Comparison of ENCODE assay signal across 6 cellular contexts in genomic region chr17:75077490-75078096, GRCh38. TPM values are rescaled to one million over a fixed set of nuclear protein-coding genes. Genes with fewer than 3 reads are reported as not detected.
DNase-seq lines count a peak whose midpoint lies in the region; ATAC-seq, FAIRE-seq and TF ChIP-seq lines count a peak whose summit lies in the region.

No MANE protein-coding gene starts in this region.

- no peak for FAIRE-seq in urothelium cell line (lab: Jason Lieb, UNC)

- peaks cover 12% of the 10 kb centered on the region for H3K27me3 Mint-ChIP-seq in WTC11 (ENCODE audit: low read depth)

- H3K9me3 Mint-ChIP-seq in WTC11: no peaks in the 10 kb centered on the region

- H3K4me1 Mint-ChIP-seq in WTC11: peaks cover 27% of the 10 kb centered on the region

- H3K36me3 Mint-ChIP-seq in WTC11: no peaks in the 10 kb centered on the region

- CTCF ChIA-PET in WTC11 (lab: Charles Lee): interaction anchor here (1.1 to 3.1 kb wide), 16 partner anchors 10 to 163 kb away, joined by 4 to 16 read pairs (median 10); partner anchors contain the start of genes NT5C and SLC16A5

- no peak overlapping the region for H3K27ac Mint-ChIP-seq in WTC11

- DNase-seq in WTC11 (ENCODE audit: low spot score) (peak; percentile 51), fibroblast of pulmonary artery (ENCODE audit: low read depth) (no peak), urothelium cell line (ENCODE audit: low spot score) (no peak), SHP77 treated with DMSO at 0.1 percent for 48 hours (lab: John Stamatoyannopoulos, UW) (no peak)
- DNase-seq in stimulated activated CD4-positive, alpha-beta T cell treated with anti-CD3 and anti-CD28 coated beads, Interleukin-15, amount 100 ng/mL, for 24 hours: peak; percentile 69

- TF ChIP-seq CTCF in WTC11 (IDR thresholded peaks at IDR 0.05): no peak
- no peak for TF ChIP-seq CTCF in fibroblast of pulmonary artery (IDR thresholded peaks at IDR 0.05; ENCODE audit: low read length, missing control alignments)

- ATAC-seq in GM19324 (IDR thresholded peaks at IDR 0.05; ENCODE audit: low FRiP score, unreplicated experiment) (peak; percentile 57), WTC11 (peak; percentile 51)

- H3K4me3 ChIP-seq in fibroblast of pulmonary artery (replicated peaks; ENCODE audit: low read depth, low read length): peak overlapping the region; percentile 12

- H3K4me3 Mint-ChIP-seq in WTC11: peak overlapping the region; percentile 54

- POLR2A ChIA-PET in WTC11 (lab: Charles Lee): interaction anchor here (0.5 to 1.9 kb wide), 5 partner anchors 9 to 107 kb away, joined by 3 to 6 read pairs (median 3); partner anchors contain the start of genes NT5C and SLC16A5

TF ChIP-seq in WTC11, 78 proteins besides CTCF, POLR2A, EP300 and RAD21:
- TF ChIP-seq ATF1 (CRISPR knock-in tag; IDR thresholded peaks at IDR 0.05): no peak
- TF ChIP-seq SP1 (CRISPR knock-in tag; conservative IDR thresholded peaks at IDR 0.05): peak; percentile 18; the same call in 1 of the 2 replicates
- TF ChIP-seq GABPB1 (CRISPR knock-in tag; IDR thresholded peaks at IDR 0.05): 0 out of 2 replicates have a peak, but pooled peaks have one; percentile 22
- 0 out of 2 replicates have a peak, but pooled peaks have one; percentile 0 for TF ChIP-seq RELA (CRISPR knock-in tag; IDR thresholded peaks at IDR 0.05; ENCODE audit: borderline replicate concordance)

RNA-seq across cellular contexts. Expression of gene SLC16A5, which starts 10.2 kb away (rescaled TPM):
- 32.4 to 33.5 TPM (median 33.1 TPM) in 3 replicates for total RNA-seq in WTC11 (2021)

RNA-seq across cellular contexts. Expression of gene KCTD2, which starts 30.6 kb away (rescaled TPM):
- total RNA-seq in WTC11 (2021): 31.3 to 34.0 TPM (median 32.8 TPM) in 3 replicates

RNA-seq across cellular contexts. Expression of gene ATP5PD, which starts 30.8 kb away (rescaled TPM):
- total RNA-seq in WTC11 (2021): 383 to 427 TPM (median 419 TPM) in 3 replicates

RNA-seq across cellular contexts. Expression of gene ARMC7, which starts 32.2 kb away (rescaled TPM):
- 13.2 to 15.9 TPM (median 14.8 TPM) in 3 replicates for total RNA-seq in WTC11 (2021)

RNA-seq across cellular contexts. Expression of gene NT5C, which starts 53.9 kb away (rescaled TPM):
- 91.0 to 102 TPM (median 96.9 TPM) in 3 replicates for total RNA-seq in WTC11 (2021)

Comparison
In these comparisons a context has a peak if more than half of its experiments do, and no peak if none do; other contexts are left out.
1. DNase-seq: peak in WTC11 (single experiment) and stimulated activated CD4-positive, alpha-beta T cell treated with anti-CD3 and anti-CD28 coated beads, Interleukin-15, amount 100 ng/mL, for 24 hours (single experiment); none in fibroblast of pulmonary artery (single experiment), urothelium cell line (single experiment) and SHP77 treated with DMSO at 0.1 percent for 48 hours (single experiment).